ENCODE assay signal across 11 cellular contexts in the genomic region with DNA sequence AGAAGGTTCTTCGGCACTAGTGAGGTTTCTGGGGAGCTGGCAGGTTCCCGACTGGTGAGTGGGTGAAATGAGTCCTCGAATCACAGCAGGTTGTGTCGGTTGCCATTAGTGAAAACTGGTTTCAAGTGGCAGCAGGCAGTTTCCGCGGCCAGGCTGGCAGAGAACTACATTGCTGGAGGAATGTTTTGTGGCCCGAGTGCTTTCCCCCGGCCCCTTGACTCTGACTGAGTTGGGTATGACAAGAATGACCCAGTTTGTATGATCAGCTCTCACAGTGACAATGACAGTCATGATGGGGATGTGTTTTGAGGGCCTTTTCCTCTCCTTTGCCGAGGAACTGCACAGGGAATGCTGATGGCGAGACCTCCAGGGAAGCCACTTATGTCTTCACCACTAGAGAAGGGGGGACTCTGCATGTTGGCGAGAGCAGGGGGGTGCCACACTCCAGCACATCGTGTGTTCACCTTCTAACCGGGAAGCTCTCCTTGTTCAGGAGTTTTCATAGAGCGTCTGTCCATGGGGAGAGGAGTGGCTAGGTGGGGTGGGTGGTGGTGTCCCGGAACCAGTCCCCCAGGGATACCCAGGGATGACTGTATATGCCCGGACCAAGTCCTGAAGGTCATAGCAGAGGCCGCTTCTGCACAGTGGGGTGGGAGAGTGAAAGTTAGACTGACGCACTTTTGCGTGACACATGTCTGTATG.
A peak's percentile ranks its signal among the peaks of the same experiment; 100 is the strongest.
DNase-seq lines count a peak whose midpoint lies in the region; ATAC-seq and TF ChIP-seq lines count a peak whose summit lies in the region.
"Had no signal": no experiment of that assay in that cellular context is flagged by ENCODE, and none has a peak within 500 bp of the region (broad histone marks: within the 10 kb centered on the region; RNA-seq: fewer than 3 reads in every experiment).

No MANE protein-coding gene starts in this region.

- peaks cover 49% of the 10 kb centered on the region for H3K4me1 Mint-ChIP-seq in T-helper 17 cell

- H3K9me3 ChIP-seq in T-helper 17 cell (ENCODE audit: control insufficient read depth, low read length, poor library complexity, severe bottlenecking) (no peaks in the 10 kb centered on the region), Peyer's patch (no peaks in the 10 kb centered on the region), BE2C (no peaks in the 10 kb centered on the region)
- H3K9me3 ChIP-seq: body of pancreas had no signal

- peak overlapping the region; percentile 31 for H3K4me3 Mint-ChIP-seq in T-helper 17 cell

- DNase-seq in NCI-H1092 treated with DMSO at 0.1 percent for 48 hours (lab: John Stamatoyannopoulos, UW) (peak; percentile 96), T-helper 17 cell (no peak), NCI-H1436 (lab: John Stamatoyannopoulos, UW) (no peak), Peyer's patch (no peak), BE2C (no peak)
- peak; percentile 41 for DNase-seq in stimulated activated CD4-positive, alpha-beta T cell treated with anti-CD3 and anti-CD28 coated beads, Interleukin-12 subunit alpha, Interleukin-12 subunit beta, amount 100 ng/mL, for 4 hours
- DNase-seq: body of pancreas, PC-9 had no signal

- TF ChIP-seq CTCF in Peyer's patch (IDR thresholded peaks at IDR 0.05) (no peak), BE2C (IDR thresholded peaks at IDR 0.05; ENCODE audit: low read depth, low read length) (no peak)

- H3K4me3 ChIP-seq in Peyer's patch (no peak overlapping the region), BE2C (ENCODE audit: low read depth, low read length) (no peak overlapping the region)
- H3K4me3 ChIP-seq: body of pancreas, PC-9 had no signal

- H3K27me3 Mint-ChIP-seq in T-helper 17 cell, result no peaks in the 10 kb centered on the region

- no peak for TF ChIP-seq POLR2A in Peyer's patch (IDR thresholded peaks at IDR 0.05)

- H3K4me1 ChIP-seq in Peyer's patch (peaks cover 0 to 19% (median 10%) of the 10 kb centered on the region in 4 donors), BE2C (peaks cover 33% of the 10 kb centered on the region)
- H3K4me1 ChIP-seq: body of pancreas had no signal

- H3K27me3 ChIP-seq in Peyer's patch (no peaks in the 10 kb centered on the region), BE2C (no peaks in the 10 kb centered on the region)
- H3K27me3 ChIP-seq: body of pancreas had no signal

- H3K27ac Mint-ChIP-seq in T-helper 17 cell, result peak overlapping the region; percentile 76

- ATAC-seq in T-helper 17 cell (no peak), GM19351 (IDR thresholded peaks at IDR 0.05; ENCODE audit: unreplicated experiment) (no peak)
- ATAC-seq: body of pancreas had no signal

- H3K27ac ChIP-seq in cingulate gyrus (ENCODE audit: low read depth, low read length), result peak overlapping the region; percentile 11
- H3K27ac ChIP-seq in Peyer's patch, result no peak overlapping the region
- H3K27ac ChIP-seq: body of pancreas, PC-9, VCaP had no signal

- H3K36me3 ChIP-seq in Peyer's patch (no peaks in the 10 kb centered on the region), BE2C (no peaks in the 10 kb centered on the region)

- H3K36me3 Mint-ChIP-seq in T-helper 17 cell (ENCODE audit: low read depth), result peaks cover 2% of the 10 kb centered on the region

Comparison
In these comparisons a context has a peak if more than half of its experiments do, and no peak if none do; other contexts are left out.
1. DNase-seq: peak in NCI-H1092 treated with DMSO at 0.1 percent for 48 hours (single experiment) and stimulated activated CD4-positive, alpha-beta T cell treated with anti-CD3 and anti-CD28 coated beads, Interleukin-12 subunit alpha, Interleukin-12 subunit beta, amount 100 ng/mL, for 4 hours (single experiment); none in T-helper 17 cell (0 of 3), NCI-H1436 (single experiment), Peyer's patch (0 of 3) and BE2C (single experiment).